17 cellular contexts compared by ENCODE assay signal in the genomic region with DNA sequence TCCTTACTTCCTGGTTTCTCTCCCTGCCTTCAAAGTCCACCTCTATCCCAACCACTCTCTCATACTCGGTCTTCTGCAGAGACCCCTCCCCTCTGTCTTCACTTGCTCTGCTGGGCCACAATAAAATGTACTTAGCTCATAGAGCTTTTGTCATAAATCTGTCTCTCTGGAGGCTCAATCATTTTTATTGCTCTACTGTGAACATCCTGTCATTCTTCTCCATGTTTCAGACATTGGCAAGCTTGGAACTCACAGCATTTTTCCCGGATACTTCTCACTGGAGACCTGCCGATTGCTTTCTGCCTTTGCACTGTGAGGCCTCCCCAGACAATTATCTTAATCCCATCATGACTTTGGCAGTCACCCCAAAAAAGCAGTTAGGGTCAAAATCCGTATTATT.
A peak's percentile ranks its signal among the peaks of the same experiment; 100 is the strongest.
DNase-seq lines count a peak whose midpoint lies in the region; ATAC-seq and TF ChIP-seq lines count a peak whose summit lies in the region.
"Had no signal": no experiment of that assay in that cellular context is flagged by ENCODE, and none has a peak within 500 bp of the region (broad histone marks: within the 10 kb centered on the region; RNA-seq: fewer than 3 reads in every experiment).

No MANE protein-coding gene starts in this region.

- TF ChIP-seq EP300 in ovary (IDR thresholded peaks at IDR 0.05) (no peak), suprapubic skin (IDR thresholded peaks at IDR 0.05) (no peak)

- no peaks in the 10 kb centered on the region for H3K27me3 ChIP-seq in A673 (replicated peaks; ENCODE audit: insufficient read depth, low read depth, low read length, poor library complexity)
- H3K27me3 ChIP-seq in ovary: no peaks in the 10 kb centered on the region
- H3K27me3 ChIP-seq in suprapubic skin: no peaks in the 10 kb centered on the region
- H3K27me3 ChIP-seq: BLaER1 treated with 17β-estradiol and CSF1 and Interleukin-3, amounts not matched to agents 10 nM and 100 nM had no signal

- no peaks in the 10 kb centered on the region for H3K4me1 Mint-ChIP-seq in central memory CD8-positive, alpha-beta T cell
- H3K4me1 Mint-ChIP-seq: B cell had no signal

- H3K9me3 ChIP-seq in A673 (ENCODE audit: low read depth, low read length, poor library complexity, severe bottlenecking) (peaks cover 8% of the 10 kb centered on the region), HEK293 (ENCODE audit: control insufficient read depth, insufficient read depth, low read depth, low read length) (no peaks in the 10 kb centered on the region), ovary (no peaks in the 10 kb centered on the region), suprapubic skin (no peaks in the 10 kb centered on the region)
- H3K9me3 ChIP-seq: HAP-1 had no signal

- intact Hi-C loops in A673 (cut with micrococcal nuclease; ENCODE audit: unreplicated experiment) (no loop called here), ovary (cut with DNase I) (no loop called here)

- POLR2A ChIA-PET in A673 (lab: Charles Lee; ENCODE audit: low non-redundant PET) (no interaction called here), HEK293 (lab: Yijun Ruan, JAX) (no interaction called here), RWPE1 (lab: Yijun Ruan, JAX; ENCODE audit: low non-redundant PET) (no interaction called here)

- no peaks in the 10 kb centered on the region for H3K36me3 Mint-ChIP-seq in central memory CD8-positive, alpha-beta T cell (ENCODE audit: insufficient read depth)
- H3K36me3 Mint-ChIP-seq: CD8-positive, alpha-beta T cell had no signal

- CTCF ChIA-PET in A673 (lab: Charles Lee) (no interaction called here), HEK293 (lab: Yijun Ruan, JAX) (interaction anchor here (0.6 to 1.4 kb wide), 2 partner anchors 10 to 489 kb away, joined by 3 to 5 read pairs; no protein-coding TSS in a partner anchor), RWPE1 (lab: Yijun Ruan, JAX) (no interaction called here)

- DNase-seq in A673 (ENCODE audit: low spot score) (peak; percentile 71), left kidney (ENCODE audit: low read depth, low spot score) (peak; percentile 60), ovary (no peak), RWPE1 (ENCODE audit: low spot score) (no peak), suprapubic skin (ENCODE audit: low spot score in 2 of 2) (no peak)
- no peak for DNase-seq in central memory CD8-positive, alpha-beta T cell (ENCODE audit: low spot score in 2 of 2)
- DNase-seq: 8988T, Calu3, GM23248, HFFc6, IMR-90 had no signal

- H3K36me3 ChIP-seq in A673 (ENCODE audit: insufficient read depth, low read length, poor library complexity, severe bottlenecking) (no peaks in the 10 kb centered on the region), HEK293 (ENCODE audit: control insufficient read depth in 2 of 2, insufficient read depth in 1 of 2, low read length in 2 of 2) (no peaks in the 10 kb centered on the region), ovary (no peaks in the 10 kb centered on the region), suprapubic skin (no peaks in the 10 kb centered on the region)
- H3K36me3 ChIP-seq: BLaER1 treated with 17β-estradiol and CSF1 and Interleukin-3, amounts not matched to agents 10 nM and 100 nM; HAP-1 had no signal

- H3K4me3 ChIP-seq in A673 (ENCODE audit: low read depth, low read length, poor library complexity, severe bottlenecking): no peak overlapping the region
- H3K4me3 ChIP-seq in HEK293 (ENCODE audit: low read depth, low read length): no peak overlapping the region
- H3K4me3 ChIP-seq in ovary: no peak overlapping the region
- no peak overlapping the region for H3K4me3 ChIP-seq in suprapubic skin
- H3K4me3 ChIP-seq: BLaER1 treated with 17β-estradiol and CSF1 and Interleukin-3, amounts not matched to agents 10 nM and 100 nM; GM23248; HAP-1 had no signal

- no peak overlapping the region for H3K4me3 Mint-ChIP-seq in central memory CD8-positive, alpha-beta T cell
- H3K4me3 Mint-ChIP-seq: B cell; CD8-positive, alpha-beta T cell; HFFc6 had no signal

- H3K27ac ChIP-seq in A673 (ENCODE audit: low read depth, low read length, poor library complexity, severe bottlenecking) (no peak overlapping the region), HEK293 (ENCODE audit: extremely low read depth, low read depth, low read length) (no peak overlapping the region), ovary (no peak overlapping the region), RWPE1 (no peak overlapping the region), suprapubic skin (no peak overlapping the region)
- H3K27ac ChIP-seq: BLaER1 treated with 17β-estradiol and CSF1 and Interleukin-3, amounts not matched to agents 10 nM and 100 nM; GM23248 had no signal

- TF ChIP-seq CTCF in A673 (conservative IDR thresholded peaks at IDR 0.05; ENCODE audit: low read depth, low read length): no peak
- no peak for TF ChIP-seq CTCF in HEK293 (tag by site-specific recombination; IDR thresholded peaks at IDR 0.05)
- TF ChIP-seq CTCF in ovary (IDR thresholded peaks at IDR 0.05): no peak
- no peak for TF ChIP-seq CTCF in RWPE1 (conservative IDR thresholded peaks at IDR 0.05; ENCODE audit: low read depth)
- TF ChIP-seq CTCF in suprapubic skin (IDR thresholded peaks at IDR 0.05): no peak

- TF ChIP-seq POLR2A in ovary (IDR thresholded peaks at IDR 0.05) (no peak), suprapubic skin (IDR thresholded peaks at IDR 0.05) (no peak)

- no peak for ATAC-seq in central memory CD8-positive, alpha-beta T cell (replicated peaks; ENCODE audit: extremely low read depth, poor library complexity, severe bottlenecking)
- no peak for ATAC-seq in HG02852 (IDR thresholded peaks at IDR 0.05; ENCODE audit: unreplicated experiment)
- ATAC-seq: CD8-positive, alpha-beta T cell had no signal

- H3K27ac Mint-ChIP-seq in central memory CD8-positive, alpha-beta T cell (ENCODE audit: low read depth): peak overlapping the region; percentile 5
- H3K27ac Mint-ChIP-seq: B cell; CD8-positive, alpha-beta T cell; HFFc6 had no signal

- 77 to 87% (median 81%) methylated on average over 4 of the region's 4 CpGs for WGBS in ovary, 3 donors
- 52% methylated on average over 4 of the region's 4 CpGs for WGBS in suprapubic skin

- BruUV-seq in A673 (replicated peaks; lab: Mats Ljungman, UMichigan): no TSS peak

- peaks cover 11% of the 10 kb centered on the region for H3K4me1 ChIP-seq in A673 (ENCODE audit: insufficient read depth, low read length, poor library complexity, severe bottlenecking)
- no peaks in the 10 kb centered on the region for H3K4me1 ChIP-seq in HEK293 (ENCODE audit: control insufficient read depth, insufficient read depth, low read length)
- H3K4me1 ChIP-seq in ovary (ENCODE audit: insufficient read depth): no peaks in the 10 kb centered on the region
- H3K4me1 ChIP-seq in suprapubic skin: no peaks in the 10 kb centered on the region
- H3K4me1 ChIP-seq: BLaER1 treated with 17β-estradiol and CSF1 and Interleukin-3, amounts not matched to agents 10 nM and 100 nM; HAP-1 had no signal

- peaks cover 76% of the 10 kb centered on the region for H3K27me3 Mint-ChIP-seq in central memory CD8-positive, alpha-beta T cell

- peaks cover 13% of the 10 kb centered on the region for H3K9me3 Mint-ChIP-seq in central memory CD8-positive, alpha-beta T cell

TF ChIP-seq in HEK293, 187 proteins besides CTCF, POLR2A, EP300 and RAD21:
- TF ChIP-seq ZIC2 (tag by site-specific recombination; IDR thresholded peaks at IDR 0.05) (peak; percentile 59; the same call in 1 of the 2 replicates), ZNF585B (tag by site-specific recombination; IDR thresholded peaks at IDR 0.05) (no peak), KLF10 (tag by site-specific recombination; IDR thresholded peaks at IDR 0.05) (no peak)
- TF ChIP-seq, protein P1, sequence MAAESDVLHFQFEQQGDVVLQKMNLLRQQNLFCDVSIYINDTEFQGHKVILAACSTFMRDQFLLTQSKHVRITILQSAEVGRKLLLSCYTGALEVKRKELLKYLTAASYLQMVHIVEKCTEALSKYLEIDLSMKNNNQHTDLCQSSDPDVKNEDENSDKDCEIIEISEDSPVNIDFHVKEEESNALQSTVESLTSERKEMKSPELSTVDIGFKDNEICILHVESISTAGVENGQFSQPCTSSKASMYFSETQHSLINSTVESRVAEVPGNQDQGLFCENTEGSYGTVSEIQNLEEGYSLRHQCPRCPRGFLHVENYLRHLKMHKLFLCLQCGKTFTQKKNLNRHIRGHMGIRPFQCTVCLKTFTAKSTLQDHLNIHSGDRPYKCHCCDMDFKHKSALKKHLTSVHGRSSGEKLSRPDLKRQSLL (tag by site-specific recombination; IDR thresholded peaks at IDR 0.05): peak; percentile 60; the same call in 1 of the 2 replicates

Comparison
In these comparisons a context has a peak if more than half of its experiments do, and no peak if none do; other contexts are left out.
1. DNase-seq: peak in A673 (single experiment) and left kidney (single experiment); none in central memory CD8-positive, alpha-beta T cell (0 of 2), ovary (0 of 5), RWPE1 (single experiment) and suprapubic skin (0 of 2).